Comparison of ENCODE assay signal across 3 cellular contexts in genomic region chr7:120460928-120461327, GRCh38.
TF ChIP-seq lines count a peak whose summit lies in the region.

No MANE protein-coding gene starts in this region.

TF ChIP-seq in SK-N-SH, 30 proteins besides CTCF, POLR2A, EP300 and RAD21 (continues in another document):
- TF ChIP-seq POLR2AphosphoS5 (IDR thresholded peaks at IDR 0.05; ENCODE audit: low read depth, low read length) (no peak), TAF1 (IDR thresholded peaks at IDR 0.05; ENCODE audit: borderline replicate concordance, low read depth, low read length) (no peak), CHD2 (IDR thresholded peaks at IDR 0.05; ENCODE audit: low read length, partially characterized antibody) (no peak), FOXM1 (IDR thresholded peaks at IDR 0.05; ENCODE audit: low read depth) (no peak), ZBTB33 (IDR thresholded peaks at IDR 0.05; ENCODE audit: borderline replicate concordance, low read depth) (no peak), RXRA (IDR thresholded peaks at IDR 0.05; ENCODE audit: borderline replicate concordance, low read depth) (no peak), RCOR1 (IDR thresholded peaks at IDR 0.05; ENCODE audit: low read length) (no peak), RFX5 (IDR thresholded peaks at IDR 0.05; ENCODE audit: low read length) (no peak), FOXJ3 (CRISPR knock-in tag; IDR thresholded peaks at IDR 0.05) (no peak), REST (IDR thresholded peaks at IDR 0.05; ENCODE audit: low read depth, low read length) (no peak), NRF1 (IDR thresholded peaks at IDR 0.05; ENCODE audit: low read depth, low read length) (no peak), MXI1 (IDR thresholded peaks at IDR 0.05; ENCODE audit: low read depth, low read length) (no peak), SIN3A (IDR thresholded peaks at IDR 0.05; ENCODE audit: borderline replicate concordance, low read depth, low read length) (no peak), PBX3 (IDR thresholded peaks at IDR 0.05) (no peak)

TF ChIP-seq in SK-N-SH treated with all-trans-retinoic acid at 6 μM for 48 hours, 23 proteins besides CTCF, POLR2A, EP300 and RAD21:
- TF ChIP-seq OSR1 (CRISPR knock-in tag; IDR thresholded peaks at IDR 0.05) = no peak
- TF ChIP-seq BACH2 (CRISPR knock-in tag; IDR thresholded peaks at IDR 0.05; ENCODE audit: borderline replicate concordance) = no peak
- no peak for TF ChIP-seq CREB5 (CRISPR knock-in tag; IDR thresholded peaks at IDR 0.05; ENCODE audit: low read depth)
- no peak for TF ChIP-seq PATZ1 (CRISPR knock-in tag; IDR thresholded peaks at IDR 0.05; ENCODE audit: borderline replicate concordance)
- TF ChIP-seq RARB (CRISPR knock-in tag; IDR thresholded peaks at IDR 0.05) = no peak
- no peak for TF ChIP-seq ZNF70 (CRISPR knock-in tag; IDR thresholded peaks at IDR 0.05)
- no peak for TF ChIP-seq TCF4 (CRISPR knock-in tag; IDR thresholded peaks at IDR 0.05; ENCODE audit: borderline replicate concordance)
- no peak for TF ChIP-seq ARNTL (CRISPR knock-in tag; IDR thresholded peaks at IDR 0.05; ENCODE audit: borderline replicate concordance, low read depth)
- no peak for TF ChIP-seq ISL1 (CRISPR knock-in tag; IDR thresholded peaks at IDR 0.05)
- TF ChIP-seq GLIS3 (CRISPR knock-in tag; IDR thresholded peaks at IDR 0.05) = no peak
- no peak for TF ChIP-seq ZNF565 (CRISPR knock-in tag; conservative IDR thresholded peaks at IDR 0.05; ENCODE audit: low read depth)
- TF ChIP-seq ZFP30 (CRISPR knock-in tag; IDR thresholded peaks at IDR 0.05) = no peak
- TF ChIP-seq ZFP3 (CRISPR knock-in tag; IDR thresholded peaks at IDR 0.05) = no peak
- TF ChIP-seq POU6F1 (CRISPR knock-in tag; IDR thresholded peaks at IDR 0.05; ENCODE audit: borderline replicate concordance, low read depth) = no peak
- no peak for TF ChIP-seq CSRNP3 (CRISPR knock-in tag; IDR thresholded peaks at IDR 0.05)
- TF ChIP-seq TOX (CRISPR knock-in tag; IDR thresholded peaks at IDR 0.05; ENCODE audit: borderline replicate concordance) = no peak
- no peak for TF ChIP-seq PPARA (CRISPR knock-in tag; IDR thresholded peaks at IDR 0.05; ENCODE audit: borderline replicate concordance)

TF ChIP-seq in GM12878, 131 proteins besides CTCF, POLR2A, EP300 and RAD21:
- TF ChIP-seq ZZZ3 (IDR thresholded peaks at IDR 0.05; ENCODE audit: control insufficient read depth, insufficient read length, low read depth) (no peak), CREM (IDR thresholded peaks at IDR 0.05; ENCODE audit: low read depth) (no peak), RB1 (IDR thresholded peaks at IDR 0.05; ENCODE audit: borderline replicate concordance) (no peak), CBFB (IDR thresholded peaks at IDR 0.05; ENCODE audit: low read depth) (no peak)
